Comparison of ENCODE assay signal across 8 cellular contexts in the genomic region with DNA sequence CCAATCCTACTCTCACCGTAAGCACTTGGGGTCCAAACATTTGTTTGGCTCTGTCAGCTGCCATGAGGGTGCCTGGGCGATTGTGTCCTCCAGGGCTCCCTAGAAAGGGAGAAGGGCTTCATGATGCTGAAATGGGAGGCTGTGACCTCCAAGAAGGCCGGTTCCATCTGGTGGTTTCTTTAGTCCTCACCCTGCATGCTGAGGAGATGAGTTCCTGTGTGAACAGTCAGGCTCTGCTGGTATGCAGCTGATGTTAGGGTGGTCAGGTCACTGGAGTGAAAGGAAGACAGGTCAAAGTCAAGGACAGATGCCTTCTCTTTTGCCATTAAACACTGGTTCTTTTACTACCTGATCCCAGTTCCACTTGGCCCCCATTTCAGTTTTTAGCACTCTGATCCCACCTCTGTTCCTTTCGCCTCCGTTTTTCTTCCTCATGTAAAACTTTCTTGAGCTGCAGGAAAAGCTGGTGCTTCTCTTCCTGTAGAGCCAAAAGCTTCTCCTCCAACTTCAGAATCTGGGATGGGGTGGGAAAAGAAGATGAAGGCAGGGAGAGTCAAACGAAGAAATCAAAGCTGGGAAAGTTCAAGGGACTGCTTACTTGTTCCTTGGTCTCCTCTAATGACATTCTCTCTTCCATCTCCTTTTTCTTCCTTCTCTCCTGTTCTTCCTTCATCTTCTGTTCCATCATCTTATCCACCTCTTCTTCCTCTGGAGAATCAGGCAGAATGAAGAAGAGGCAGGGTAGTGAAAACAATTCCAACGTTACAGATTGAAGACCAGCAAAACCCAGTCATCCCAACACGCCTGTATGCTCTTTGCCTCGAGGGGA. TPM values are rescaled to one million over a fixed set of nuclear protein-coding genes. Genes with fewer than 3 reads are reported as not detected.
DNase-seq lines count a peak whose midpoint lies in the region; ATAC-seq and TF ChIP-seq lines count a peak whose summit lies in the region.

No MANE protein-coding gene starts in this region.

- H3K4me1 ChIP-seq in HUES6 (ENCODE audit: control insufficient read depth, insufficient read depth, low read length) (peaks cover 17% of the 10 kb centered on the region), body of pancreas (peaks cover 57% of the 10 kb centered on the region), mononuclear cell (ENCODE audit: insufficient read depth, low read length) (peaks cover 61% of the 10 kb centered on the region)

- H3K9ac ChIP-seq in HUES6 (ENCODE audit: low read length) = peak overlapping the region; percentile 84

- peaks cover 82% of the 10 kb centered on the region for H3K36me3 ChIP-seq in HUES6 (ENCODE audit: control insufficient read depth, insufficient read depth, low read length)
- peaks cover 5 to 39% of the 10 kb centered on the region in 2 donors for H3K36me3 ChIP-seq in body of pancreas (replicated peaks in 1 of 2; ENCODE audit: insufficient read depth in 1 of 2, low read depth in 2 of 2)

- no peak for TF ChIP-seq POLR2A in body of pancreas (IDR thresholded peaks at IDR 0.05)

- H3K9me3 ChIP-seq in HUES6 (ENCODE audit: control insufficient read depth, insufficient read depth, low read depth, low read length) (no peaks in the 10 kb centered on the region), body of pancreas (no peaks in the 10 kb centered on the region), mononuclear cell (ENCODE audit: low read depth, low read length) (no peaks in the 10 kb centered on the region)

- 0 out of 2 replicates have a peak overlapping the region, but pooled peaks have one; percentile 59 for H3K27ac ChIP-seq in HUES6 (ENCODE audit: low read depth, low read length)
- peak overlapping the region; percentile 88 to 97 (median 90) for H3K27ac ChIP-seq in body of pancreas

- H3K27me3 ChIP-seq in HUES6 (ENCODE audit: control insufficient read depth, insufficient read depth, low read length) (no peaks in the 10 kb centered on the region), body of pancreas (no peaks in the 10 kb centered on the region), mononuclear cell (ENCODE audit: insufficient read depth, low read length) (no peaks in the 10 kb centered on the region)

- peak overlapping the region; percentile 74 for H3K4me3 ChIP-seq in AG09309 (ENCODE audit: control insufficient read depth, low read depth, low read length)
- peak overlapping the region; percentile 90 for H3K4me3 ChIP-seq in HUES6 (ENCODE audit: low read depth, low read length)
- peak overlapping the region; percentile 86 to 91 for H3K4me3 ChIP-seq in body of pancreas
- H3K4me3 ChIP-seq in mononuclear cell (ENCODE audit: low read length) = peak overlapping the region; percentile 76

- ATAC-seq in body of pancreas = no peak
- ATAC-seq in HG03159 (IDR thresholded peaks at IDR 0.05; ENCODE audit: unreplicated experiment) = no peak

- intact Hi-C loops in body of pancreas (cut with DNase I) = no loop called here

- DNase-seq in AG09309 (ENCODE audit: low read depth) = no peak
- DNase-seq in body of pancreas = no peak
- DNase-seq in SHP77 (lab: John Stamatoyannopoulos, UW) = no peak
- DNase-seq in NCI-H128 (lab: John Stamatoyannopoulos, UW; ENCODE audit: unreplicated experiment) = no peak
- DNase-seq in dermis blood vessel endothelial cell = no peak

- 33 to 35% methylated on average over 7 to 9 of the region's 9 CpGs for WGBS in body of pancreas, 2 donors

- TF ChIP-seq CTCF in AG09309 (IDR thresholded peaks at IDR 0.05; ENCODE audit: control insufficient read depth, insufficient read depth, low read depth, low read length, missing control alignments) (no peak), body of pancreas (IDR thresholded peaks at IDR 0.05) (no peak)

RNA-seq across cellular contexts. Expression of gene GPS2, which starts 1.1 kb away (rescaled TPM):
- total RNA-seq in body of pancreas (10 to 100 TPM; 71.9 to 75.8 TPM), mononuclear cell (65.9 TPM), dermis blood vessel endothelial cell (45.2 and 45.6 TPM in 2 replicates)

RNA-seq across cellular contexts. Expression of gene EIF5A, which starts 6.7 kb away (rescaled TPM):
- total RNA-seq in body of pancreas = 100 to 1,000 TPM in 1 of 2 donors, 10 to 100 TPM in 1; 97.0 to 134 TPM
- 340 TPM for total RNA-seq in mononuclear cell
- total RNA-seq in dermis blood vessel endothelial cell = 416 and 525 TPM in 2 replicates

RNA-seq across cellular contexts. Expression of gene NEURL4, which starts 15.0 kb away (rescaled TPM):
- total RNA-seq in body of pancreas (10 to 100 TPM; 28.8 to 41.2 TPM), mononuclear cell (4.8 TPM), dermis blood vessel endothelial cell (17.3 and 23.3 TPM in 2 replicates)

RNA-seq across cellular contexts. Expression of gene YBX2, which starts 19.7 kb away (rescaled TPM):
- total RNA-seq in body of pancreas (1 to 10 TPM in 1 of 2 donors, under 1 TPM in 1; 0.26 to 1.3 TPM), mononuclear cell (not detected), dermis blood vessel endothelial cell (0.17 TPM in 1 of 2 replicates, not detected in the other)

RNA-seq across cellular contexts. Expression of gene ACAP1, which starts 22.2 kb away (rescaled TPM):
- total RNA-seq in body of pancreas (1 to 10 TPM in 1 of 2 donors, under 1 TPM in 1; 0.99 to 2.1 TPM), mononuclear cell (107 TPM), dermis blood vessel endothelial cell (not detected in 2 replicates)
